ENCODE assay signal across 10 cellular contexts in the genomic region with DNA sequence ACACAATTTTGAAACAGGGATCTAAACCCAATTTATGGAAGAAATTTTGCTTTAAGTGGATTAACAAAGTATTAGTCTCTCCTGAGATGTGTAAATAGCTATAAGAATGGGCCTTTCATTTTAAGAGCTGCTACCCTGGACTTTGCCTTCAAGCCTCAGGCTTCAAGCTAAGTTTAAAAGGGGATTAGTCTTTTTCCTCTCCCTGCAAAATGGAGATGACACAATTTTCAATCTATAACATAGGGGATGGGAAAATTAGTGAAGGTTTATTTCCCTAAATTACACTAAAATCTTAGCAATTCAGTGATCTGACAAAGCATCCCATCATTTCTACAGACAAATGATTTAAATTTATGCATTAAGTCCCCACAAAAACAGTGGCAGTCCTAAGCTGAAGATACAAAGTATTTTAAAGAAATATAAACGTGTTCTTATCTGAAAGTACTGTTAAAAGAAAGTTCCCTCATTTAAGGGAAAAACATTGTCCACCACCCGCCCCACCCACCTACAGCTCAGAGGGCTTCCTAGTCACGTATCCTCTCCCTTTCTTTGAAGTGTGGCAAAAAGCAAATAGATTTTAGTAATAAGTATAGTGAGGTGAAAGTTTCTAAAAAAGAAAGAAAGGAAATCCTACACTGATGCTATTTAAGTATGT. TPM values are rescaled to one million over a fixed set of nuclear protein-coding genes. Genes with fewer than 3 reads are reported as not detected.
A peak's percentile ranks its signal among the peaks of the same experiment; 100 is the strongest.
DNase-seq lines count a peak whose midpoint lies in the region; ATAC-seq, FAIRE-seq and TF ChIP-seq lines count a peak whose summit lies in the region.
"Had no signal": no experiment of that assay in that cellular context is flagged by ENCODE, and none has a peak within 500 bp of the region (broad histone marks: within the 10 kb centered on the region; RNA-seq: fewer than 3 reads in every experiment).

No MANE protein-coding gene starts in this region.

- 0 out of 2 replicates have a peak, but pooled peaks cover 10% of the 10 kb centered on the region for H3K79me2 ChIP-seq in OCI-LY3 (ENCODE audit: low read length)

- H3K9me3 ChIP-seq in OCI-LY3 (ENCODE audit: insufficient read depth, low read length) (no peaks in the 10 kb centered on the region), small intestine (ENCODE audit: control insufficient read depth, low read depth) (no peaks in the 10 kb centered on the region)
- H3K9me3 ChIP-seq: prostate gland had no signal

- H4K20me1 ChIP-seq in OCI-LY3 (ENCODE audit: insufficient read depth, low read length): no peaks in the 10 kb centered on the region

- 27 to 36% (median 27%) methylated on average over 3 of the region's 3 CpGs for WGBS in small intestine, 3 donors

- ATAC-seq in GM18505 (IDR thresholded peaks at IDR 0.05; ENCODE audit: unreplicated experiment) (peak; percentile 48), GM21786 (IDR thresholded peaks at IDR 0.05; ENCODE audit: unreplicated experiment) (peak; percentile 89), left lobe of liver (peak; percentile 38), HG02623 (IDR thresholded peaks at IDR 0.05; ENCODE audit: unreplicated experiment) (no peak), GM19397 (IDR thresholded peaks at IDR 0.05; ENCODE audit: unreplicated experiment) (no peak)

- peak overlapping the region; percentile 14; the same call in 1 of the 2 replicates for H3K9ac ChIP-seq in OCI-LY3 (ENCODE audit: low read length)

- TF ChIP-seq POLR2A in GM18505 (IDR thresholded peaks at IDR 0.05; ENCODE audit: borderline replicate concordance, extremely low read depth, insufficient read depth, insufficient read length): no peak

- no peaks in the 10 kb centered on the region for H3K27me3 ChIP-seq in OCI-LY3 (ENCODE audit: low read depth, low read length)
- no peaks in the 10 kb centered on the region for H3K27me3 ChIP-seq in small intestine (ENCODE audit: control insufficient read depth in 2 of 2, insufficient read depth in 2 of 2, low read length in 2 of 2)

- H3K4me1 ChIP-seq in OCI-LY3 (ENCODE audit: low read length) (peaks cover 22% of the 10 kb centered on the region), small intestine (ENCODE audit: control insufficient read depth in 2 of 2, insufficient read depth in 1 of 2, low read depth in 1 of 2, low read length in 1 of 2) (peaks cover 6 to 8% of the 10 kb centered on the region in 2 donors)
- H3K4me1 ChIP-seq: prostate gland had no signal

- peak overlapping the region; percentile 31; the same call in 1 of the 2 replicates for H3K27ac ChIP-seq in OCI-LY3 (ENCODE audit: low read length)
- no peak overlapping the region for H3K27ac ChIP-seq in small intestine (ENCODE audit: low read depth in 1 of 2, low read length in 1 of 2)
- H3K27ac ChIP-seq: prostate gland had no signal

- peak overlapping the region; percentile 63 for H3K4me2 ChIP-seq in OCI-LY3 (ENCODE audit: low read length)

- FAIRE-seq in small intestine (lab: Jason Lieb, UNC): no peak

- H3K4me3 ChIP-seq in OCI-LY3 (ENCODE audit: low read length) (peak overlapping the region; percentile 39), small intestine (ENCODE audit: low read depth in 1 of 2, low read length in 2 of 2) (no peak overlapping the region)
- H3K4me3 ChIP-seq: prostate gland had no signal

- H3K36me3 ChIP-seq in OCI-LY3 (replicated peaks; ENCODE audit: low read depth, low read length): no peaks in the 10 kb centered on the region
- no peaks in the 10 kb centered on the region for H3K36me3 ChIP-seq in small intestine (ENCODE audit: control insufficient read depth in 2 of 2, insufficient read depth in 2 of 2, low read length in 2 of 2)
- H3K36me3 ChIP-seq: prostate gland had no signal

- DNase-seq in left lobe of liver (ENCODE audit: low spot score) (no peak), pons (ENCODE audit: low spot score) (no peak), small intestine (no peak)
- DNase-seq: MV-4-11 had no signal

- no peak for TF ChIP-seq CTCF in OCI-LY3 (IDR thresholded peaks at IDR 0.05; ENCODE audit: low read depth, low read length)

- H2AFZ ChIP-seq in OCI-LY3 (ENCODE audit: low read depth, low read length): peak overlapping the region; percentile 7; the same call in 1 of the 2 replicates

RNA-seq across cellular contexts. Expression of a gene that starts 14.5 kb away (rescaled TPM):
- 4.7 TPM for total RNA-seq in left lobe of liver
- 10 to 100 TPM; 15.1 to 32.4 (median 26.2) TPM for polyA plus RNA-seq in small intestine

Comparison
In these comparisons a context has a peak if more than half of its experiments do, and no peak if none do; other contexts are left out.
1. ATAC-seq: peak in GM18505 (single experiment), GM21786 (single experiment) and left lobe of liver (single experiment); none in HG02623 (single experiment) and GM19397 (single experiment).